In genomic region chr5:54658014-54658413, GRCh38 we compare ENCODE assay signal across 1 cellular context.
TF ChIP-seq lines count a peak whose summit lies in the region.

No MANE protein-coding gene starts in this region.

TF ChIP-seq in IMR-90, 13 proteins besides CTCF, POLR2A, EP300 and RAD21 (continued from another document):
- TF ChIP-seq ELK1 (IDR thresholded peaks at IDR 0.05; ENCODE audit: borderline replicate concordance, low read depth, low read length) (no peak), MAZ (IDR thresholded peaks at IDR 0.05; ENCODE audit: borderline replicate concordance, low read depth, low read length) (no peak), BHLHE40 (IDR thresholded peaks at IDR 0.05; ENCODE audit: low read depth, low read length) (peak; percentile 100), CHD1 (IDR thresholded peaks at IDR 0.05; ENCODE audit: low read depth, low read length) (no peak)
